14 cellular contexts compared by ENCODE assay signal in the genomic region with DNA sequence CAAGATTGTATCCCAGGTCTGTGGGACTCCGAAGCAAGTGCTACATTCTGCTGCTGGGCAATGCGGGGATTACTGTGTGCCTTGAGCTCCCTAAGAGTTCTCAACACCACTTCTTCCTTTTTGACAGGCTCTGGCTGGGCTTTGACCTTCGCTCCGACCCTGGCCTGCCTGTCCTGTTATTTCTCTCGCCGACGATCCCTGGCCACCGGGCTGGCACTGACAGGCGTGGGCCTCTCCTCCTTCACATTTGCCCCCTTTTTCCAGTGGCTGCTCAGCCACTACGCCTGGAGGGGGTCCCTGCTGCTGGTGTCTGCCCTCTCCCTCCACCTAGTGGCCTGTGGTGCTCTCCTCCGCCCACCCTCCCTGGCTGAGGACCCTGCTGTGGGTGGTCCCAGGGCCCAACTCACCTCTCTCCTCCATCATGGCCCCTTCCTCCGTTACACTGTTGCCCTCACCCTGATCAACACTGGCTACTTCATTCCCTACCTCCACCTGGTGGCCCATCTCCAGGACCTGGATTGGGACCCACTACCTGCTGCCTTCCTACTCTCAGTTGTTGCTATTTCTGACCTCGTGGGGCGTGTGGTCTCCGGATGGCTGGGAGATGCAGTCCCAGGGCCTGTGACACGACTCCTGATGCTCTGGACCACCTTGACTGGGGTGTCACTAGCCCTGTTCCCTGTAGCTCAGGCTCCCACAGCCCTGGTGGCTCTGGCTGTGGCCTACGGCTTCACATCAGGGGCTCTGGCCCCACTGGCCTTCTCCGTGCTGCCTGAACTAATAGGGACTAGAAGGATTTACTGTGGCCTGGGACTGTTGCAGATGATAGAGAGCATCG. TPM values are rescaled to one million over a fixed set of nuclear protein-coding genes. Genes with fewer than 3 reads are reported as not detected.
A peak's percentile ranks its signal among the peaks of the same experiment; 100 is the strongest.
DNase-seq lines count a peak whose midpoint lies in the region; ATAC-seq and TF ChIP-seq lines count a peak whose summit lies in the region.
"Had no signal": no experiment of that assay in that cellular context is flagged by ENCODE, and none has a peak within 500 bp of the region (broad histone marks: within the 10 kb centered on the region; RNA-seq: fewer than 3 reads in every experiment).

No MANE protein-coding gene starts in this region.

- no peak for DNase-seq in activated T-cell treated with anti-CD3 and anti-CD28 coated beads, Interleukin-2, amount 50 U/mL, for 72 hours
- DNase-seq in activated T-cell treated with anti-CD3 and anti-CD28 coated beads for 4 hours (no peak), T-cell (no peak), glutamatergic neuron (no peak), spleen (peak; percentile 77), NCI-H2029 (lab: John Stamatoyannopoulos, UW) (no peak)
- DNase-seq: DMS53; Karpas-422; NCI-H187 treated with DMSO at 0.1 percent for 48 hours; psoas muscle; stimulated activated CD4-positive, alpha-beta T cell treated with anti-CD3 and anti-CD28 coated beads, Interleukin-1b, Interleukin-23, amount 100 ng/mL, for 48 hours had no signal

- 76 to 90% (median 84%) methylated on average over 18 to 19 of the region's 19 CpGs for WGBS in spleen, 5 donors

- peak overlapping the region in 6 of 8 donors; percentile 32 to 69 (median 55) for H3K27ac ChIP-seq in spleen
- H3K27ac ChIP-seq: psoas muscle, SK-N-MC had no signal

- H3K4me1 Mint-ChIP-seq in activated T-cell treated with anti-CD3 and anti-CD28 coated beads, Interleukin-2, amount 50 U/mL, for 72 hours (ENCODE audit: low read depth): peaks cover 42% of the 10 kb centered on the region
- H3K4me1 Mint-ChIP-seq in T-cell (peaks cover 52 to 64% (median 56%) of the 10 kb centered on the region in 3 donors), glutamatergic neuron (ENCODE audit: low read depth, unreplicated experiment) (no peaks in the 10 kb centered on the region)

- no peaks in the 10 kb centered on the region for H3K9me3 ChIP-seq in spleen
- H3K9me3 ChIP-seq: psoas muscle had no signal

- no peaks in the 10 kb centered on the region for H3K27me3 Mint-ChIP-seq in activated T-cell treated with anti-CD3 and anti-CD28 coated beads, Interleukin-2, amount 50 U/mL, for 72 hours (ENCODE audit: low read depth)
- H3K27me3 Mint-ChIP-seq in T-cell (no peaks in the 10 kb centered on the region), glutamatergic neuron (ENCODE audit: unreplicated experiment) (peaks cover 18% of the 10 kb centered on the region)

- no peak overlapping the region for H3K4me3 ChIP-seq in spleen
- H3K4me3 ChIP-seq: psoas muscle, SK-N-MC had no signal

- CTCF ChIA-PET in T-cell (lab: Charles Lee): interaction anchor here (0.6 to 1.5 kb wide), 2 partner anchors 8 to 207 kb away, joined by 4 to 13 read pairs; no protein-coding TSS in a partner anchor

- no peak for TF ChIP-seq POLR2A in spleen (IDR thresholded peaks at IDR 0.05)

- peak overlapping the region; percentile 52 to 55 for H3K4me3 Mint-ChIP-seq in activated T-cell treated with anti-CD3 and anti-CD28 coated beads, Interleukin-2, amount 50 U/mL, for 72 hours
- H3K4me3 Mint-ChIP-seq in T-cell: peak overlapping the region in 2 of 3 donors; percentile 31 to 39
- peak overlapping the region; percentile 18 for H3K4me3 Mint-ChIP-seq in glutamatergic neuron (ENCODE audit: unreplicated experiment)

- POLR2A ChIA-PET in T-cell (lab: Charles Lee): no interaction called here

- TF ChIP-seq CTCF in glutamatergic neuron (IDR thresholded peaks at IDR 0.05; ENCODE audit: partially characterized antibody, unreplicated experiment): no peak
- TF ChIP-seq CTCF in spleen (IDR thresholded peaks at IDR 0.05 in 8 of 11, conservative IDR thresholded peaks at IDR 0.05 in 3 of 11): no peak

- H3K27me3 ChIP-seq in spleen (replicated peaks in 1 of 7): peaks cover 0 to 18% (median 13%) of the 10 kb centered on the region in 7 donors

- intact Hi-C loops in spleen (cut with DNase I; ENCODE audit: low total_unique reads): no loop called here

- no peak for ATAC-seq in activated T-cell treated with anti-CD3 and anti-CD28 coated beads, Interleukin-2, amount 50 U/mL, for 72 hours (replicated peaks in 1 of 2)
- no peak for ATAC-seq in T-cell (replicated peaks in 1 of 4)
- ATAC-seq in GM21737 (IDR thresholded peaks at IDR 0.05; ENCODE audit: unreplicated experiment): no peak
- no peak for ATAC-seq in HG02759 (IDR thresholded peaks at IDR 0.05; ENCODE audit: unreplicated experiment)
- ATAC-seq: psoas muscle had no signal

- peaks cover 0 to 1% of the 10 kb centered on the region in 2 donors for H3K36me3 Mint-ChIP-seq in activated T-cell treated with anti-CD3 and anti-CD28 coated beads, Interleukin-2, amount 50 U/mL, for 72 hours (ENCODE audit: insufficient read depth in 2 of 2)
- H3K36me3 Mint-ChIP-seq in T-cell (no peaks in the 10 kb centered on the region), glutamatergic neuron (ENCODE audit: unreplicated experiment) (no peaks in the 10 kb centered on the region)

- peaks cover 19 to 77% (median 54%) of the 10 kb centered on the region in 6 donors for H3K4me1 ChIP-seq in spleen

- H3K36me3 ChIP-seq in spleen: peaks cover 0 to 4% (median 0%) of the 10 kb centered on the region in 6 donors

- no peaks in the 10 kb centered on the region for H3K9me3 Mint-ChIP-seq in activated T-cell treated with anti-CD3 and anti-CD28 coated beads, Interleukin-2, amount 50 U/mL, for 72 hours
- H3K9me3 Mint-ChIP-seq in T-cell (no peaks in the 10 kb centered on the region), glutamatergic neuron (ENCODE audit: unreplicated experiment) (peaks cover 5% of the 10 kb centered on the region)

- no peak overlapping the region for H3K27ac Mint-ChIP-seq in activated T-cell treated with anti-CD3 and anti-CD28 coated beads, Interleukin-2, amount 50 U/mL, for 72 hours
- H3K27ac Mint-ChIP-seq in T-cell (peak overlapping the region; percentile 61 to 79), glutamatergic neuron (ENCODE audit: unreplicated experiment) (no peak overlapping the region)

RNA-seq across cellular contexts. Expression of a gene that starts 2.4 kb away (rescaled TPM):
- 1 to 10 TPM; 5.3 to 5.5 TPM for total RNA-seq in activated T-cell treated with anti-CD3 and anti-CD28 coated beads, Interleukin-2, amount 50 U/mL, for 72 hours
- total RNA-seq in T-cell (10 to 100 TPM in 3 of 5 donors, 1 to 10 TPM in 2; 3.8 to 17.6 (median 15.4) TPM), glutamatergic neuron (ENCODE audit: unreplicated experiment) (2.9 TPM), spleen (10 to 100 TPM in 2 of 7 donors, 1 to 10 TPM in 5; 4.0 to 15.3 (median 7.6) TPM)
- 1 to 10 TPM; 1.7 to 5.4 (median 1.8) TPM for polyA plus RNA-seq in spleen

RNA-seq across cellular contexts. Expression of a gene that starts 5.6 kb away (rescaled TPM):
- total RNA-seq in activated T-cell treated with anti-CD3 and anti-CD28 coated beads, Interleukin-2, amount 50 U/mL, for 72 hours: 1 to 10 TPM; 2.0 to 2.9 TPM
- total RNA-seq in T-cell (1 to 10 TPM; 1.4 to 2.2 (median 1.8) TPM), glutamatergic neuron (ENCODE audit: unreplicated experiment) (0.54 TPM), spleen (1 to 10 TPM in 5 of 7 donors, under 1 TPM in 1, not detected in 1; 0.51 to 3.6 (median 2.9) TPM)
- polyA plus RNA-seq in spleen: 1 to 10 TPM; 1.9 to 3.9 (median 2.1) TPM

RNA-seq across cellular contexts. Expression of a gene that starts 15.4 kb away (rescaled TPM):
- 1 to 10 TPM; 1.4 to 2.0 TPM for total RNA-seq in activated T-cell treated with anti-CD3 and anti-CD28 coated beads, Interleukin-2, amount 50 U/mL, for 72 hours
- under 1 TPM in 1 of 5 donors, not detected in 4; 0.53 TPM for total RNA-seq in T-cell
- total RNA-seq in glutamatergic neuron (ENCODE audit: unreplicated experiment): not detected
- 10 to 100 TPM; 12.9 to 92.5 (median 23.2) TPM for total RNA-seq in spleen
- 10 to 100 TPM in 1 of 3 donors, 1 to 10 TPM in 2; 4.2 to 16.6 (median 6.9) TPM for polyA plus RNA-seq in spleen

RNA-seq across cellular contexts. Expression of a gene that starts 25.8 kb away (rescaled TPM):
- 100 to 1,000 TPM; 127 to 160 TPM for total RNA-seq in activated T-cell treated with anti-CD3 and anti-CD28 coated beads, Interleukin-2, amount 50 U/mL, for 72 hours
- total RNA-seq in T-cell (100 to 1,000 TPM in 4 of 5 donors, 10 to 100 TPM in 1; 98.3 to 160 (median 133) TPM), glutamatergic neuron (ENCODE audit: unreplicated experiment) (179 TPM), spleen (100 to 1,000 TPM; 224 to 335 (median 271) TPM)
- 100 to 1,000 TPM; 369 to 504 (median 411) TPM for polyA plus RNA-seq in spleen

RNA-seq across cellular contexts. Expression of a gene that starts 41.8 kb away (rescaled TPM):
- total RNA-seq in activated T-cell treated with anti-CD3 and anti-CD28 coated beads, Interleukin-2, amount 50 U/mL, for 72 hours: not detected
- total RNA-seq in T-cell (not detected), glutamatergic neuron (ENCODE audit: unreplicated experiment) (not detected), spleen (10 to 100 TPM in 2 of 7 donors, 1 to 10 TPM in 4, under 1 TPM in 1; 0.85 to 19.5 (median 7.1) TPM)
- polyA plus RNA-seq in spleen: 10 to 100 TPM in 1 of 3 donors, 1 to 10 TPM in 2; 2.2 to 22.2 (median 6.3) TPM

Comparison
In these comparisons a context has a peak if more than half of its experiments do, and no peak if none do; other contexts are left out.
1. H3K27ac Mint-ChIP-seq: peak in T-cell (2 of 2); none in activated T-cell treated with anti-CD3 and anti-CD28 coated beads, Interleukin-2, amount 50 U/mL, for 72 hours (single experiment) and glutamatergic neuron (single experiment).
2. RNA of a gene that starts 15.4 kb away (total RNA-seq): 12.9 to 92.5 TPM in spleen; 1.4 to 2.0 TPM in activated T-cell treated with anti-CD3 and anti-CD28 coated beads, Interleukin-2, amount 50 U/mL, for 72 hours, not detected in glutamatergic neuron (single experiment) and 0.53 TPM in T-cell; every median in the first group is over 4 times any median in the second.
3. Peak in every context shown above with its lines, with median percentiles within 50 percentile points of each other: H3K4me3 Mint-ChIP-seq.